7 cellular contexts compared by ENCODE assay signal in the genomic region with DNA sequence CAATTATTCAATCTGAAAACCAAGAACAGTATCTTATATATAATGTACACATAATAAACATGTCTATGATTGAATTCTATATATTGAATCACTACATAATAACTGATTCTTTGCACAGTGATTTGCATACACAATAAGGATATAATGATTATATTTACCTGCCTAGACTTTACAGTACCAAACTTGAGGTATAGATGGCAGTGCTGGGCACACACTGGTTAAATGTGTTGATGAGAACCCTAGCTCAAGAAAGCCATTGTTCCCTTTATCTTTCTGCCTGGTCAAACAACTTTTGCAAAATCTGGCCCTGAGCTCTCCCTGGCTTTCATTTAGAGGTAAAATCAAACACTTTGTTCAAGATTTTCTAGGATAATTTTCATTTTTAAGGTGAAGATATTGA.
DNase-seq lines count a peak whose midpoint lies in the region; ATAC-seq and TF ChIP-seq lines count a peak whose summit lies in the region.

No MANE protein-coding gene starts in this region.

- ATAC-seq in GM18519 (IDR thresholded peaks at IDR 0.05; ENCODE audit: low FRiP score, unreplicated experiment) (peak; percentile 82), HG02938 (IDR thresholded peaks at IDR 0.05; ENCODE audit: unreplicated experiment) (peak; percentile 90), GM19023 (IDR thresholded peaks at IDR 0.05; ENCODE audit: unreplicated experiment) (no peak), GM21529 (IDR thresholded peaks at IDR 0.05; ENCODE audit: unreplicated experiment) (no peak)

- TF ChIP-seq CTCF in PC-9 (conservative IDR thresholded peaks at IDR 0.05), result peak; percentile 60

- H3K4me3 ChIP-seq in PC-9, result no peak overlapping the region

- H3K9me3 ChIP-seq in PC-9 (ENCODE audit: insufficient read depth, low read depth), result no peaks in the 10 kb centered on the region

- CTCF ChIA-PET in PC-9 (lab: Charles Lee), result no interaction called here

- BruUV-seq in PC-9 (replicated peaks; lab: Mats Ljungman, UMichigan), result no TSS peak

- POLR2A ChIA-PET in PC-9 (lab: Charles Lee; ENCODE audit: unreplicated experiment), result no interaction called here

- H3K27me3 ChIP-seq in PC-9 (ENCODE audit: insufficient read depth, low read depth), result no peaks in the 10 kb centered on the region

- no peaks in the 10 kb centered on the region for H4K20me1 ChIP-seq in PC-9 (ENCODE audit: insufficient read depth)

- no peaks in the 10 kb centered on the region; the same call in 1 of the 2 replicates for H3K9me2 ChIP-seq in PC-9 (ENCODE audit: insufficient read depth)

- H3K4me2 ChIP-seq in PC-9, result no peak overlapping the region

- no peak overlapping the region; the same call in 1 of the 2 replicates for H2AFZ ChIP-seq in PC-9

- H3F3A ChIP-seq in PC-9 (ENCODE audit: insufficient read depth, low read depth), result no peaks in the 10 kb centered on the region

- H3K27ac ChIP-seq in PC-9, result no peak overlapping the region

- DNase-seq in PC-9, result no peak
- DNase-seq in myocyte (ENCODE audit: low read depth), result peak; percentile 14
- DNase-seq in activated CD4-positive, alpha-beta T cell treated with anti-CD3 and anti-CD28 coated beads for 4 hours, result no peak

- H3K79me2 ChIP-seq in PC-9 (ENCODE audit: low read depth), result no peaks in the 10 kb centered on the region

- intact Hi-C loops in PC-9 (cut with micrococcal nuclease; ENCODE audit: unreplicated experiment), result no loop called here

- H3K4me1 ChIP-seq in PC-9 (replicated peaks; ENCODE audit: insufficient read depth), result no peaks in the 10 kb centered on the region

- no peaks in the 10 kb centered on the region for H3K36me3 ChIP-seq in PC-9 (ENCODE audit: low read depth)

Comparison
In these comparisons a context has a peak if more than half of its experiments do, and no peak if none do; other contexts are left out.
1. ATAC-seq: peak in GM18519 (single experiment) and HG02938 (single experiment); none in GM19023 (single experiment) and GM21529 (single experiment).